Comparison of ENCODE assay signal across 1 cellular context in genomic region chr16:695355-696089, GRCh38.
TF ChIP-seq lines count a peak whose summit lies in the region.

No MANE protein-coding gene starts in this region.

TF ChIP-seq in HepG2, 621 proteins besides CTCF, POLR2A, EP300 and RAD21 (continued from another document and continues in another):
- TF ChIP-seq ZNF280D (CRISPR knock-in tag; IDR thresholded peaks at IDR 0.05), result peak; percentile 65
- TF ChIP-seq ARNT2 (CRISPR knock-in tag; IDR thresholded peaks at IDR 0.05; ENCODE audit: low read depth), result peak; percentile 71
- TF ChIP-seq ZNF639 (CRISPR knock-in tag; conservative IDR thresholded peaks at IDR 0.05), result 0 out of 2 replicates have a peak, but pooled peaks have one; percentile 33
- TF ChIP-seq ZNF547 (CRISPR knock-in tag; IDR thresholded peaks at IDR 0.05), result no peak; the same call in 1 of the 2 replicates
- TF ChIP-seq ZSCAN25 (CRISPR knock-in tag; IDR thresholded peaks at IDR 0.05), result no peak
- 0 out of 2 replicates have a peak, but pooled peaks have one; percentile 25 for TF ChIP-seq ZNF501 (CRISPR knock-in tag; IDR thresholded peaks at IDR 0.05)
- TF ChIP-seq HINFP (CRISPR knock-in tag; IDR thresholded peaks at IDR 0.05; ENCODE audit: low read depth), result peak; percentile 42; the same call in 1 of the 2 replicates
- TF ChIP-seq MAZ (IDR thresholded peaks at IDR 0.05; ENCODE audit: borderline replicate concordance, low read depth, low read length), result no peak
- TF ChIP-seq MAZ (CRISPR knock-in tag; IDR thresholded peaks at IDR 0.05; ENCODE audit: low read depth), result peak; percentile 62; the same call in 1 of the 2 replicates
- 0 out of 2 replicates have a peak, but pooled peaks have one; percentile 2 for TF ChIP-seq BCL3 (CRISPR knock-in tag; IDR thresholded peaks at IDR 0.05)
- peak; percentile 74 for TF ChIP-seq ZNF451 (CRISPR knock-in tag; IDR thresholded peaks at IDR 0.05)
- TF ChIP-seq TSC22D2 (CRISPR knock-in tag; IDR thresholded peaks at IDR 0.05; ENCODE audit: borderline replicate concordance), result no peak
- TF ChIP-seq RNF2 (conservative IDR thresholded peaks at IDR 0.05; ENCODE audit: low read depth), result peak; percentile 84
- TF ChIP-seq MIER2 (CRISPR knock-in tag; IDR thresholded peaks at IDR 0.05), result 0 out of 2 replicates have a peak, but pooled peaks have one; percentile 49
- peak; percentile 85; the same call in 1 of the 2 replicates for TF ChIP-seq ZFYVE20 (CRISPR knock-in tag; IDR thresholded peaks at IDR 0.05; ENCODE audit: borderline replicate concordance, low read depth)
- TF ChIP-seq ZFY (CRISPR knock-in tag; IDR thresholded peaks at IDR 0.05), result peak; percentile 69
- TF ChIP-seq ZNF788 (CRISPR knock-in tag; IDR thresholded peaks at IDR 0.05; ENCODE audit: borderline replicate concordance), result peak; percentile 86
- peak; percentile 91 for TF ChIP-seq LBX2 (CRISPR knock-in tag; IDR thresholded peaks at IDR 0.05; ENCODE audit: borderline replicate concordance)
- no peak for TF ChIP-seq IKZF1 (IDR thresholded peaks at IDR 0.05)
- TF ChIP-seq ETV6 (CRISPR knock-in tag; conservative IDR thresholded peaks at IDR 0.05), result no peak
- TF ChIP-seq POGK (CRISPR knock-in tag; conservative IDR thresholded peaks at IDR 0.05), result peak; percentile 47; the same call in 1 of the 2 replicates
- TF ChIP-seq ZMYM2 (CRISPR knock-in tag; IDR thresholded peaks at IDR 0.05), result 0 out of 2 replicates have a peak, but pooled peaks have one; percentile 28
- no peak for TF ChIP-seq FOXA1 (IDR thresholded peaks at IDR 0.05)
- TF ChIP-seq FOXA1 (CRISPR knock-in tag; IDR thresholded peaks at IDR 0.05), result peak; percentile 28
- TF ChIP-seq XRCC5 (optimal IDR thresholded peaks at IDR 0.05; ENCODE audit: low read length), result no peak
- peak; percentile 65; the same call in 1 of the 2 replicates for TF ChIP-seq ZBTB39 (CRISPR knock-in tag; IDR thresholded peaks at IDR 0.05)
- TF ChIP-seq ZNF839 (CRISPR knock-in tag; IDR thresholded peaks at IDR 0.05; ENCODE audit: borderline replicate concordance), result 0 out of 2 replicates have a peak, but pooled peaks have one; percentile 80
- peak; percentile 79 for TF ChIP-seq ZFX (CRISPR knock-in tag; IDR thresholded peaks at IDR 0.05; ENCODE audit: low read depth)
- no peak for TF ChIP-seq ZNF75D (CRISPR knock-in tag; IDR thresholded peaks at IDR 0.05; ENCODE audit: borderline replicate concordance)
- TF ChIP-seq HES4 (CRISPR knock-in tag; IDR thresholded peaks at IDR 0.05; ENCODE audit: borderline replicate concordance), result peak; percentile 85; the same call in 1 of the 2 replicates
- no peak for TF ChIP-seq ATRX (CRISPR knock-in tag; IDR thresholded peaks at IDR 0.05; ENCODE audit: borderline replicate concordance)
- no peak for TF ChIP-seq ZNF292 (CRISPR knock-in tag; IDR thresholded peaks at IDR 0.05; ENCODE audit: borderline replicate concordance, low read depth)
- TF ChIP-seq RXRA (CRISPR knock-in tag; IDR thresholded peaks at IDR 0.05), result peak; percentile 82; the same call in 1 of the 2 replicates
- TF ChIP-seq ZNF768 (CRISPR knock-in tag; IDR thresholded peaks at IDR 0.05), result peak; percentile 77; the same call in 1 of the 2 replicates
- TF ChIP-seq MIER3 (CRISPR knock-in tag; IDR thresholded peaks at IDR 0.05; ENCODE audit: borderline replicate concordance), result no peak
- TF ChIP-seq ZC3H13 (CRISPR knock-in tag; IDR thresholded peaks at IDR 0.05), result peak; percentile 84; the same call in 1 of the 2 replicates
- TF ChIP-seq FOXC1 (CRISPR knock-in tag; IDR thresholded peaks at IDR 0.05; ENCODE audit: borderline replicate concordance), result peak; percentile 82; the same call in 1 of the 2 replicates
- no peak for TF ChIP-seq TAF15 (IDR thresholded peaks at IDR 0.05; ENCODE audit: low read depth, low read length, poor library complexity, severe bottlenecking)
- TF ChIP-seq MXD3 (CRISPR knock-in tag; IDR thresholded peaks at IDR 0.05), result peak; percentile 85
- TF ChIP-seq ZNF3 (CRISPR knock-in tag; IDR thresholded peaks at IDR 0.05), result 0 out of 2 replicates have a peak, but pooled peaks have one; percentile 28
- peak; percentile 96; the same call in 1 of the 2 replicates for TF ChIP-seq AHR (CRISPR knock-in tag; IDR thresholded peaks at IDR 0.05)
- TF ChIP-seq CSRNP1 (CRISPR knock-in tag; IDR thresholded peaks at IDR 0.05), result no peak
- TF ChIP-seq ZNF546 (CRISPR knock-in tag; conservative IDR thresholded peaks at IDR 0.05), result 0 out of 2 replicates have a peak, but pooled peaks have one; percentile 48
- TF ChIP-seq ZBTB34 (CRISPR knock-in tag; IDR thresholded peaks at IDR 0.05), result no peak
- TF ChIP-seq ZNF672 (CRISPR knock-in tag; IDR thresholded peaks at IDR 0.05), result 0 out of 2 replicates have a peak, but pooled peaks have one; percentile 68
- TF ChIP-seq CBX5 (CRISPR knock-in tag; IDR thresholded peaks at IDR 0.05; ENCODE audit: borderline replicate concordance), result peak; percentile 77; the same call in 1 of the 2 replicates
- no peak for TF ChIP-seq ZBTB46 (CRISPR knock-in tag; IDR thresholded peaks at IDR 0.05; ENCODE audit: borderline replicate concordance)
